Comparison of ENCODE assay signal across 17 cellular contexts in the genomic region with DNA sequence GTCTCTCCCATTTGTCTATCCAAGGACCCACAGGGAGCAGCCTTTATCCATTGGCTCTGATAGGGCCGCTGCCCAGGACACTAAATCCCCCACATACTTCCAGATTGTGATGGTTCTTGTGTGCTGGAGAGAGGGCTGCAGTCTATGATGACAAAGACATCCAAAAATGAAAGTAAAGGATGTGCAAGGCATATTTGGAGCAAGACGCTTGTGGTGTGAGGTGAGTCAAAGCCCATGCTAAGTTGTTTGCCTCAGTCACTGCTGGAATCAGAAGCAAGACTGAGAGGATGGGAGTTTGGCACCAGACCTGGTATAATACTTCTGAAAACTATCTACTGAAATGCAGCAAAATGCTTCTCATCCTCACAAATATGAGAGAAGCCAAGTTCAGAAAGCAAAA.
"Had no signal": no experiment of that assay in that cellular context is flagged by ENCODE, and none has a peak within 500 bp of the region (broad histone marks: within the 10 kb centered on the region; RNA-seq: fewer than 3 reads in every experiment).

No MANE protein-coding gene starts in this region.

- H3K27me3 ChIP-seq: body of pancreas, dorsolateral prefrontal cortex, left lung, thyroid gland had no signal

- H3K4me1 ChIP-seq: body of pancreas, left lung, thyroid gland had no signal

- H3K27ac ChIP-seq: body of pancreas, dorsolateral prefrontal cortex, left lung, thyroid gland, VCaP had no signal

- DNase-seq: activated CD4-positive, alpha-beta T cell treated with anti-CD3 and anti-CD28 coated beads for 1 hour; activated CD4-positive, alpha-beta T cell treated with anti-CD3 and anti-CD28 coated beads, Interleukin-2, amount 50 U/mL, for 48 hours; activated naive CD4-positive, alpha-beta T cell treated with Interleukin-2 at 50 U/mL for 16 hours; activated naive CD8-positive, alpha-beta T cell treated with anti-CD3 and anti-CD28 coated beads, Interleukin-2, amount 10 ng/mL, durations not matched to agents 7 days and 5 days; body of pancreas; caudate nucleus; dorsolateral prefrontal cortex; kidney; left lung; nephron progenitor cell; occipital lobe; stimulated activated CD4-positive, alpha-beta T cell treated with anti-CD3 and anti-CD28 coated beads, Interleukin-12 subunit alpha, Interleukin-12 subunit beta, amount 100 ng/mL, for 4 hours; stimulated activated CD4-positive, alpha-beta T cell treated with anti-CD3 and anti-CD28 coated beads, Interleukin-2, amount 100 ng/mL, for 24 hours; stimulated activated naive CD4-positive, alpha-beta T cell treated with Interleukin-2 at 50 U/mL for 16 hours; thyroid gland had no signal

- H3K36me3 ChIP-seq: left lung, thyroid gland had no signal

- H3K4me3 ChIP-seq: body of pancreas, dorsolateral prefrontal cortex, left lung, thyroid gland had no signal

- ATAC-seq: activated T-helper 17 cell treated with anti-CD3 and anti-CD28 coated beads, Interleukin-2, amount 50 U/mL, for 72 hours; body of pancreas; left lung had no signal

- H3K9me3 ChIP-seq: body of pancreas, thyroid gland had no signal
